Comparison of ENCODE assay signal across 17 cellular contexts in the genomic region with DNA sequence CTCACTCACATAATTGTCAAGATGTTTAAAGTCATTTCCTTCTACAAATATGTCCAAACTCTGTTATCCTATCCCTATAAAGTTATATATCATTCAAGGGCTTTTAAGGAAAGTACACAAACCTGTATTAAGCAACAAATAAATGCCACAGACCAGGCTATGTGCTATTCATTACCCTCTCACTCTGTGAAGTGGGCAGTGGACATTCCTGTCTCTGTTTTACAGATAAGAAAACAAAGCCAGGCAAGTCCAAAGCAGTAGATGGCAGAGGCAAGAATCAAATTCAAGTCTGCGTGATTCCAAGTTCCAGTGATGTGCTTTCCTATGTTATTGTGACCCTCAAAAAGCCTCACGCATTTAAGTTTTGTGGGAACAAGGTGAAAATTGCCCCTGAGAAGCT.
DNase-seq lines count a peak whose midpoint lies in the region; ATAC-seq and TF ChIP-seq lines count a peak whose summit lies in the region.
"Had no signal": no experiment of that assay in that cellular context is flagged by ENCODE, and none has a peak within 500 bp of the region (broad histone marks: within the 10 kb centered on the region; RNA-seq: fewer than 3 reads in every experiment).

No MANE protein-coding gene starts in this region.

- no peaks in the 10 kb centered on the region for H3K27me3 ChIP-seq in breast epithelium

- CTCF ChIA-PET in activated CD4-positive, alpha-beta T cell treated with anti-CD3 and anti-CD28 coated beads for 36 hours (lab: Charles Lee), result no interaction called here

- no peak for ATAC-seq in activated T-helper 17 cell treated with anti-CD3 and anti-CD28 coated beads, Interleukin-2, amount 50 U/mL, for 72 hours (replicated peaks)
- ATAC-seq in activated CD4-positive, alpha-beta T cell treated with anti-CD3 and anti-CD28 coated beads for 36 hours, result no peak
- ATAC-seq: psoas muscle had no signal

- DNase-seq in T47D (ENCODE audit: low read depth in 1 of 2, low spot score in 1 of 2) (peak; percentile 5 to 57), breast epithelium (ENCODE audit: low spot score in 2 of 2) (no peak), cardiac fibroblast (ENCODE audit: low read depth in 2 of 2) (peak; percentile 26 to 71), kidney glomerular epithelial cell (lab: John Stamatoyannopoulos, UW) (peak; percentile 19), DMS53 (lab: John Stamatoyannopoulos, UW) (no peak), iPS-NIHi11 (ENCODE audit: low spot score) (no peak)
- no peak for DNase-seq in activated CD4-positive, alpha-beta T cell treated with anti-CD3 and anti-CD28 coated beads for 36 hours
- DNase-seq: activated naive CD4-positive, alpha-beta T cell; CD4-positive, alpha-beta T cell; naive B cell; NCI-H1417 treated with DMSO at 0.1 percent for 48 hours; NCI-H510A; psoas muscle; substantia nigra had no signal

- TF ChIP-seq CTCF in breast epithelium (IDR thresholded peaks at IDR 0.05), result no peak
- TF ChIP-seq CTCF in cardiac fibroblast (IDR thresholded peaks at IDR 0.05; ENCODE audit: low read depth, low read length), result no peak

- H3K4me3 ChIP-seq in breast epithelium (no peak overlapping the region), cardiac fibroblast (replicated peaks in 1 of 2; ENCODE audit: low read depth in 2 of 2, low read length in 2 of 2) (no peak overlapping the region)
- H3K4me3 ChIP-seq: psoas muscle had no signal

- H3K4me1 ChIP-seq in breast epithelium, result no peaks in the 10 kb centered on the region
- H3K4me1 ChIP-seq: psoas muscle had no signal

- POLR2A ChIA-PET in activated CD4-positive, alpha-beta T cell treated with anti-CD3 and anti-CD28 coated beads for 36 hours (lab: Charles Lee), result no interaction called here

- no peak overlapping the region for H3K27ac Mint-ChIP-seq in activated T-helper 17 cell treated with anti-CD3 and anti-CD28 coated beads, Interleukin-2, amount 50 U/mL, for 72 hours
- no peak overlapping the region for H3K27ac Mint-ChIP-seq in activated CD4-positive, alpha-beta T cell treated with anti-CD3 and anti-CD28 coated beads for 36 hours
- H3K27ac Mint-ChIP-seq: CD4-positive, alpha-beta T cell; naive B cell had no signal

- peak overlapping the region in 1 of 2 donors; percentile 43 for H3K27ac ChIP-seq in breast epithelium
- H3K27ac ChIP-seq: HL-60, psoas muscle, VCaP had no signal

- no peaks in the 10 kb centered on the region for H3K9me3 Mint-ChIP-seq in activated T-helper 17 cell treated with anti-CD3 and anti-CD28 coated beads, Interleukin-2, amount 50 U/mL, for 72 hours
- H3K9me3 Mint-ChIP-seq in activated CD4-positive, alpha-beta T cell treated with anti-CD3 and anti-CD28 coated beads for 36 hours (ENCODE audit: low read depth), result no peaks in the 10 kb centered on the region
- H3K9me3 Mint-ChIP-seq: CD4-positive, alpha-beta T cell had no signal

- no peaks in the 10 kb centered on the region for H3K4me1 Mint-ChIP-seq in activated T-helper 17 cell treated with anti-CD3 and anti-CD28 coated beads, Interleukin-2, amount 50 U/mL, for 72 hours
- no peaks in the 10 kb centered on the region for H3K4me1 Mint-ChIP-seq in activated CD4-positive, alpha-beta T cell treated with anti-CD3 and anti-CD28 coated beads for 36 hours
- H3K4me1 Mint-ChIP-seq: naive B cell had no signal

- no peaks in the 10 kb centered on the region for H3K36me3 ChIP-seq in breast epithelium

- H3K4me3 Mint-ChIP-seq in activated T-helper 17 cell treated with anti-CD3 and anti-CD28 coated beads, Interleukin-2, amount 50 U/mL, for 72 hours, result no peak overlapping the region
- no peak overlapping the region for H3K4me3 Mint-ChIP-seq in activated CD4-positive, alpha-beta T cell treated with anti-CD3 and anti-CD28 coated beads for 36 hours
- H3K4me3 Mint-ChIP-seq: CD4-positive, alpha-beta T cell; naive B cell had no signal

- TF ChIP-seq POLR2A in breast epithelium (IDR thresholded peaks at IDR 0.05), result no peak

- intact Hi-C loops in breast epithelium (cut with DNase I; ENCODE audit: low total_unique reads), result loop anchor here (1.0 kb wide), 1 partner anchor 32 kb away; no protein-coding TSS in a partner anchor
- intact Hi-C loops in activated CD4-positive, alpha-beta T cell treated with anti-CD3 and anti-CD28 coated beads for 36 hours (cut with DNase I, micrococcal nuclease), result no loop called here

- H3K36me3 Mint-ChIP-seq in activated T-helper 17 cell treated with anti-CD3 and anti-CD28 coated beads, Interleukin-2, amount 50 U/mL, for 72 hours (ENCODE audit: low read depth), result no peaks in the 10 kb centered on the region
- H3K36me3 Mint-ChIP-seq in activated CD4-positive, alpha-beta T cell treated with anti-CD3 and anti-CD28 coated beads for 36 hours (ENCODE audit: low read depth), result no peaks in the 10 kb centered on the region
- H3K36me3 Mint-ChIP-seq: naive B cell had no signal

- in situ Hi-C loops in T47D (cut with HindIII; ENCODE audit: low pct_unique_long_range_greater_than_20kb, low sequenced_read_pairs), result no loop called here

- peaks cover 14% of the 10 kb centered on the region for H3K27me3 Mint-ChIP-seq in activated T-helper 17 cell treated with anti-CD3 and anti-CD28 coated beads, Interleukin-2, amount 50 U/mL, for 72 hours
- peaks cover 19% of the 10 kb centered on the region for H3K27me3 Mint-ChIP-seq in activated CD4-positive, alpha-beta T cell treated with anti-CD3 and anti-CD28 coated beads for 36 hours

- H3K9me3 ChIP-seq in breast epithelium, result no peaks in the 10 kb centered on the region
- H3K9me3 ChIP-seq: psoas muscle had no signal

Comparison
In these comparisons a context has a peak if more than half of its experiments do, and no peak if none do; other contexts are left out.
1. DNase-seq: peak in T47D (2 of 2), cardiac fibroblast (2 of 2) and kidney glomerular epithelial cell (single experiment); none in breast epithelium (0 of 2), DMS53 (single experiment), activated CD4-positive, alpha-beta T cell treated with anti-CD3 and anti-CD28 coated beads for 36 hours (single experiment) and iPS-NIHi11 (single experiment).